ENCODE assay signal across 8 cellular contexts in the genomic region with DNA sequence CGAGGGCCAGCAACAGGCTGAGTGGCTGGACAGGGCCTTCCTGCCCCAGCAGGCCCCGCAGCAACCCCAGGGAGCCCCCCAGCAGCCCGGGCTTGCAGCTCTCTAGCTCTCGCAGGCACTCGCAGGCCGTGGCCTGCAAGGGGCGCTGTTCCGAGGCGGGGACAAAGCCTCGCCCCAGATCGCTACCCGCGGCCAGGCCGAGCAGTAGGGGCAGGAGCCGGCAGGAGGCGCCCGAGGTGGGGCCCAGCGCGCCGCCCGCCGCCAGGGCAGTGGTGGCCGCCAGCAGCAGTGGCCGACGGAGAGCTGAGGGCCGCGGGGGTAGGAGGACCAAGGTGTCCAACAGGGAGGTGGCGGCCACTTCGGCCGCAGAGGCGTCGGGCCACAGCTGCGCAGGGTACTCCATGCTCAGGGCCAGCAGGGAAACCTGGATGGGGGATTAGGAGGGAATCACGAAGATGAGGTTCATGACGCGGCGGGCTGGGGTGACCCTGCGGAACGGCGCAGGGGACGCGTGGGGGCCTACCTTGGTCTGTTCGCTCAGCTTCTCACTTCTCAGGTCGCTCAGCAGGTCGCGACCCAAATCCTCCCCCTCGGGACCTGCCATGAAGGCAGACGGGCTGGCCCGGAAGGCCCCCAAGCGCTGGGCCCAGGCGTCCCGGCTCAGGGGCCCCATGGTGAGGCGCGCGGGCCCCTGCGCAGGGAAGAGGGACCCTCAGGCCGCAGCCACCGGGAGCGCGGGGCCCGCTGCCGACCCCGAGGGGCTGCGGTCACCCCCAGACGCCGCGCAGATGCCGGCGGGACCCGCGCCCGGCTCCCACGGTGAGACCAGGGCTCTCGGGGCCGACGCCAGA. TPM values are rescaled to one million over a fixed set of nuclear protein-coding genes. Genes with fewer than 3 reads are reported as not detected.
DNase-seq lines count a peak whose midpoint lies in the region; ATAC-seq and TF ChIP-seq lines count a peak whose summit lies in the region.

No MANE protein-coding gene starts in this region.

- H3K4me3 Mint-ChIP-seq in activated T-helper 1 cell treated with anti-CD3 and anti-CD28 coated beads, Interleukin-12 subunit alpha, Interleukin-12 subunit beta, Interleukin-2, Interleukin-4 antibody, amounts not matched to agents 30 ng/mL and 10 ng/mL and 1 ng/mL, durations not matched to agents 14 hours and 24 hours and 36 hours = peak overlapping the region; percentile 88
- H3K4me3 Mint-ChIP-seq in naive thymus-derived CD8-positive, alpha-beta T cell = peak overlapping the region; percentile 77 to 91 (median 83)
- H3K4me3 Mint-ChIP-seq in stimulated activated memory B cell treated with anti-CD40 and anti-IgM and Interleukin-4, amounts not matched to agents 10 μg/mL and 1 μg/mL and 100 μg/mL, for 72 hours = peak overlapping the region; percentile 96

- DNase-seq in HK-2 (ENCODE audit: unreplicated experiment) (peak; percentile 82), Peyer's patch (peak; percentile 69 to 92 (median 89)), fibroblast of lung (ENCODE audit: low read depth in 2 of 2) (peak; percentile 72 to 74)
- peak; percentile 78 for DNase-seq in activated T-helper 1 cell treated with anti-CD3 and anti-CD28 coated beads, Interleukin-12 subunit alpha, Interleukin-12 subunit beta, Interleukin-2, Interleukin-4 antibody, amounts not matched to agents 30 ng/mL and 10 ng/mL and 1 ng/mL, durations not matched to agents 14 hours and 24 hours and 36 hours (ENCODE audit: low spot score)
- peak; percentile 65 to 81 (median 76) for DNase-seq in naive thymus-derived CD8-positive, alpha-beta T cell

- H3K36me3 ChIP-seq in Peyer's patch = peaks cover 0 to 22% (median 0%) of the 10 kb centered on the region in 3 donors
- peaks cover 17% of the 10 kb centered on the region for H3K36me3 ChIP-seq in fibroblast of lung (ENCODE audit: control insufficient read depth, insufficient read depth, low read length)

- no peaks in the 10 kb centered on the region for H3K9me3 ChIP-seq in Peyer's patch
- H3K9me3 ChIP-seq in fibroblast of lung (ENCODE audit: control insufficient read depth, insufficient read depth, low read depth, low read length) = no peaks in the 10 kb centered on the region

- no peaks in the 10 kb centered on the region for H4K20me1 ChIP-seq in fibroblast of lung (ENCODE audit: control insufficient read depth, extremely low read depth, insufficient read depth, low read length)

- peak; percentile 100 for TF ChIP-seq CTCF in C4-2B (conservative IDR thresholded peaks at IDR 0.05)
- peak; percentile 97 to 100 (median 99) for TF ChIP-seq CTCF in Peyer's patch (IDR thresholded peaks at IDR 0.05)
- peak; percentile 70 to 85 for TF ChIP-seq CTCF in fibroblast of lung (conservative IDR thresholded peaks at IDR 0.05 in 1 of 2, IDR thresholded peaks at IDR 0.05 in 1 of 2; ENCODE audit: low read depth in 1 of 2, low read length in 2 of 2)

- peaks cover 21% of the 10 kb centered on the region for H3K27me3 Mint-ChIP-seq in activated T-helper 1 cell treated with anti-CD3 and anti-CD28 coated beads, Interleukin-12 subunit alpha, Interleukin-12 subunit beta, Interleukin-2, Interleukin-4 antibody, amounts not matched to agents 30 ng/mL and 10 ng/mL and 1 ng/mL, durations not matched to agents 14 hours and 24 hours and 36 hours (ENCODE audit: insufficient read depth)
- peaks cover 0 to 8% (median 2%) of the 10 kb centered on the region in 5 donors for H3K27me3 Mint-ChIP-seq in naive thymus-derived CD8-positive, alpha-beta T cell
- no peaks in the 10 kb centered on the region for H3K27me3 Mint-ChIP-seq in stimulated activated memory B cell treated with anti-CD40 and anti-IgM and Interleukin-4, amounts not matched to agents 10 μg/mL and 1 μg/mL and 100 μg/mL, for 72 hours

- no peaks in the 10 kb centered on the region for H3K27me3 ChIP-seq in Peyer's patch
- H3K27me3 ChIP-seq in fibroblast of lung (ENCODE audit: control insufficient read depth, insufficient read depth, low read length) = peaks cover 13% of the 10 kb centered on the region

- peak in 1 of 2 donors; percentile 55 for TF ChIP-seq POLR2A in Peyer's patch (IDR thresholded peaks at IDR 0.05)

- intact Hi-C loops in activated T-helper 1 cell treated with anti-CD3 and anti-CD28 coated beads, Interleukin-12 subunit alpha, Interleukin-12 subunit beta, Interleukin-2, Interleukin-4 antibody, amounts not matched to agents 30 ng/mL and 10 ng/mL and 1 ng/mL, durations not matched to agents 14 hours and 24 hours and 36 hours (cut with micrococcal nuclease) = loop anchor here (1.0 kb wide), 6 partner anchors 11 to 222 kb away; a partner anchor contains a TSS

- H3K27ac Mint-ChIP-seq in activated T-helper 1 cell treated with anti-CD3 and anti-CD28 coated beads, Interleukin-12 subunit alpha, Interleukin-12 subunit beta, Interleukin-2, Interleukin-4 antibody, amounts not matched to agents 30 ng/mL and 10 ng/mL and 1 ng/mL, durations not matched to agents 14 hours and 24 hours and 36 hours = peak overlapping the region; percentile 91
- H3K27ac Mint-ChIP-seq in naive thymus-derived CD8-positive, alpha-beta T cell = peak overlapping the region in 9 of 10 donors; percentile 12 to 83 (median 68)
- peak overlapping the region; percentile 95 for H3K27ac Mint-ChIP-seq in stimulated activated memory B cell treated with anti-CD40 and anti-IgM and Interleukin-4, amounts not matched to agents 10 μg/mL and 1 μg/mL and 100 μg/mL, for 72 hours

- H3K79me2 ChIP-seq in fibroblast of lung (ENCODE audit: control insufficient read depth, insufficient read depth, low read length) = peaks cover 11% of the 10 kb centered on the region

- peak overlapping the region; percentile 86 to 96 (median 94) for H3K4me3 ChIP-seq in Peyer's patch
- H3K4me3 ChIP-seq in fibroblast of lung (replicated peaks in 1 of 4; ENCODE audit: control extremely low read depth in 1 of 4, insufficient read depth in 1 of 4, low read depth in 3 of 4, low read length in 4 of 4) = peak overlapping the region; percentile 77 to 95 (median 86)

- peak; percentile 40 for ATAC-seq in GM19324 (IDR thresholded peaks at IDR 0.05; ENCODE audit: low FRiP score, unreplicated experiment)
- ATAC-seq in naive thymus-derived CD8-positive, alpha-beta T cell = peak; percentile 62 to 74
- peak; percentile 81 for ATAC-seq in stimulated activated memory B cell treated with anti-CD40 and anti-IgM and Interleukin-4, amounts not matched to agents 10 μg/mL and 1 μg/mL and 100 μg/mL, for 72 hours

- H3K4me1 Mint-ChIP-seq in activated T-helper 1 cell treated with anti-CD3 and anti-CD28 coated beads, Interleukin-12 subunit alpha, Interleukin-12 subunit beta, Interleukin-2, Interleukin-4 antibody, amounts not matched to agents 30 ng/mL and 10 ng/mL and 1 ng/mL, durations not matched to agents 14 hours and 24 hours and 36 hours (ENCODE audit: low read depth) = peaks cover 28% of the 10 kb centered on the region
- H3K4me1 Mint-ChIP-seq in naive thymus-derived CD8-positive, alpha-beta T cell = peaks cover 8 to 20% (median 18%) of the 10 kb centered on the region in 4 donors
- H3K4me1 Mint-ChIP-seq in stimulated activated memory B cell treated with anti-CD40 and anti-IgM and Interleukin-4, amounts not matched to agents 10 μg/mL and 1 μg/mL and 100 μg/mL, for 72 hours = peaks cover 43% of the 10 kb centered on the region

- peak overlapping the region; percentile 86 for H3K27ac ChIP-seq in C4-2B
- peak overlapping the region; percentile 88 to 92 (median 91) for H3K27ac ChIP-seq in Peyer's patch
- peak overlapping the region; percentile 80 for H3K27ac ChIP-seq in fibroblast of lung (ENCODE audit: insufficient read depth, low read length)

- peak overlapping the region; percentile 88 for H3K9ac ChIP-seq in fibroblast of lung (ENCODE audit: insufficient read depth, low read length)

- H2AFZ ChIP-seq in fibroblast of lung (ENCODE audit: low read length) = peak overlapping the region; percentile 91

- POLR2A ChIA-PET in naive thymus-derived CD8-positive, alpha-beta T cell (lab: Charles Lee) = interaction anchor here (0.6 to 3.6 kb wide), 19 partner anchors 8 to 871 kb away, joined by 3 to 24 read pairs (median 4); a partner anchor contains a TSS

- H3K9me3 Mint-ChIP-seq in activated T-helper 1 cell treated with anti-CD3 and anti-CD28 coated beads, Interleukin-12 subunit alpha, Interleukin-12 subunit beta, Interleukin-2, Interleukin-4 antibody, amounts not matched to agents 30 ng/mL and 10 ng/mL and 1 ng/mL, durations not matched to agents 14 hours and 24 hours and 36 hours = no peaks in the 10 kb centered on the region
- H3K9me3 Mint-ChIP-seq in naive thymus-derived CD8-positive, alpha-beta T cell = no peaks in the 10 kb centered on the region
- H3K9me3 Mint-ChIP-seq in stimulated activated memory B cell treated with anti-CD40 and anti-IgM and Interleukin-4, amounts not matched to agents 10 μg/mL and 1 μg/mL and 100 μg/mL, for 72 hours = no peaks in the 10 kb centered on the region

- H3K4me1 ChIP-seq in Peyer's patch (peaks cover 0 to 19% (median 11%) of the 10 kb centered on the region in 4 donors), fibroblast of lung (ENCODE audit: control insufficient read depth, extremely low read depth, insufficient read depth, low read length) (peaks cover 4% of the 10 kb centered on the region)

- H3K4me2 ChIP-seq in fibroblast of lung (ENCODE audit: extremely low read depth, insufficient read depth, low read length) = peak overlapping the region; percentile 90

- H3K36me3 Mint-ChIP-seq in activated T-helper 1 cell treated with anti-CD3 and anti-CD28 coated beads, Interleukin-12 subunit alpha, Interleukin-12 subunit beta, Interleukin-2, Interleukin-4 antibody, amounts not matched to agents 30 ng/mL and 10 ng/mL and 1 ng/mL, durations not matched to agents 14 hours and 24 hours and 36 hours (ENCODE audit: low read depth) = peaks cover 3% of the 10 kb centered on the region
- peaks cover 0 to 7% (median 0%) of the 10 kb centered on the region in 3 donors for H3K36me3 Mint-ChIP-seq in naive thymus-derived CD8-positive, alpha-beta T cell
- H3K36me3 Mint-ChIP-seq in stimulated activated memory B cell treated with anti-CD40 and anti-IgM and Interleukin-4, amounts not matched to agents 10 μg/mL and 1 μg/mL and 100 μg/mL, for 72 hours = peaks cover 12% of the 10 kb centered on the region

RNA-seq across cellular contexts. Expression of a gene that starts 0.6 kb away (rescaled TPM):
- 10 to 100 TPM; 14.9 to 35.8 (median 35.0) TPM for total RNA-seq in Peyer's patch
- total RNA-seq in activated T-helper 1 cell treated with anti-CD3 and anti-CD28 coated beads, Interleukin-12 subunit alpha, Interleukin-12 subunit beta, Interleukin-2, Interleukin-4 antibody, amounts not matched to agents 30 ng/mL and 10 ng/mL and 1 ng/mL, durations not matched to agents 14 hours and 24 hours and 36 hours = 17.4 and 19.2 TPM in 2 replicates
- 5.1 and 6.3 TPM in 2 replicates for total RNA-seq in fibroblast of lung
- polyA plus RNA-seq in fibroblast of lung = 1.6 and 2.0 TPM in 2 replicates
- 3.3 and 4.9 TPM in 2 replicates for polyA plus RNA-seq in fibroblast of lung (2012)
- 4.3 and 5.7 TPM in 2 replicates for polyA minus RNA-seq in fibroblast of lung (ENCODE audit: low replicate concordance)
- 10 to 100 TPM; 25.5 to 25.8 TPM for total RNA-seq in naive thymus-derived CD8-positive, alpha-beta T cell
- 10 to 100 TPM in 2 of 3 donors, 1 to 10 TPM in 1; 8.6 to 15.2 (median 10.2) TPM for polyA plus RNA-seq in naive thymus-derived CD8-positive, alpha-beta T cell

RNA-seq across cellular contexts. Expression of a gene that starts 6.7 kb away (rescaled TPM):
- total RNA-seq in Peyer's patch (10 to 100 TPM; 14.9 to 33.2 (median 29.8) TPM), fibroblast of lung (not detected in 2 replicates)
- 0.10 and 0.36 TPM in 2 replicates for total RNA-seq in activated T-helper 1 cell treated with anti-CD3 and anti-CD28 coated beads, Interleukin-12 subunit alpha, Interleukin-12 subunit beta, Interleukin-2, Interleukin-4 antibody, amounts not matched to agents 30 ng/mL and 10 ng/mL and 1 ng/mL, durations not matched to agents 14 hours and 24 hours and 36 hours
- polyA plus RNA-seq in fibroblast of lung = not detected in 2 replicates
- polyA plus RNA-seq in fibroblast of lung (2012) = not detected in 2 replicates
- not detected in 2 replicates for polyA minus RNA-seq in fibroblast of lung (ENCODE audit: low replicate concordance)
- total RNA-seq in naive thymus-derived CD8-positive, alpha-beta T cell = not detected
- not detected for polyA plus RNA-seq in naive thymus-derived CD8-positive, alpha-beta T cell

RNA-seq across cellular contexts. Expression of a gene that starts 53.6 kb away (rescaled TPM):
- total RNA-seq in Peyer's patch (1 to 10 TPM in 3 of 4 donors, not detected in 1; 1.7 to 6.7 (median 6.4) TPM), fibroblast of lung (2.3 and 3.1 TPM in 2 replicates)
- 1.6 and 1.9 TPM in 2 replicates for total RNA-seq in activated T-helper 1 cell treated with anti-CD3 and anti-CD28 coated beads, Interleukin-12 subunit alpha, Interleukin-12 subunit beta, Interleukin-2, Interleukin-4 antibody, amounts not matched to agents 30 ng/mL and 10 ng/mL and 1 ng/mL, durations not matched to agents 14 hours and 24 hours and 36 hours
- polyA plus RNA-seq in fibroblast of lung = 0.33 and 0.66 TPM in 2 replicates
- 0.36 and 1.2 TPM in 2 replicates for polyA plus RNA-seq in fibroblast of lung (2012)
- 1.5 TPM in 1 of 2 replicates, not detected in the other for polyA minus RNA-seq in fibroblast of lung (ENCODE audit: low replicate concordance)
- total RNA-seq in naive thymus-derived CD8-positive, alpha-beta T cell = 1 to 10 TPM; 2.1 to 2.2 TPM
- polyA plus RNA-seq in naive thymus-derived CD8-positive, alpha-beta T cell = 1 to 10 TPM in 1 of 3 donors, under 1 TPM in 2; 0.39 to 1.5 (median 0.40) TPM

RNA-seq across cellular contexts. Expression of a gene that starts 59.5 kb away (rescaled TPM):
- 10 to 100 TPM; 27.2 to 98.2 (median 35.4) TPM for total RNA-seq in Peyer's patch
- 87.6 and 89.0 TPM in 2 replicates for total RNA-seq in activated T-helper 1 cell treated with anti-CD3 and anti-CD28 coated beads, Interleukin-12 subunit alpha, Interleukin-12 subunit beta, Interleukin-2, Interleukin-4 antibody, amounts not matched to agents 30 ng/mL and 10 ng/mL and 1 ng/mL, durations not matched to agents 14 hours and 24 hours and 36 hours
- 19.5 and 29.1 TPM in 2 replicates for total RNA-seq in fibroblast of lung
- 12.6 and 17.9 TPM in 2 replicates for polyA plus RNA-seq in fibroblast of lung
- 39.3 and 48.9 TPM in 2 replicates for polyA plus RNA-seq in fibroblast of lung (2012)
- polyA minus RNA-seq in fibroblast of lung (ENCODE audit: low replicate concordance) = 4.7 and 11.7 TPM in 2 replicates
- 10 to 100 TPM; 62.0 to 69.9 TPM for total RNA-seq in naive thymus-derived CD8-positive, alpha-beta T cell
- polyA plus RNA-seq in naive thymus-derived CD8-positive, alpha-beta T cell = 10 to 100 TPM; 73.4 to 99.0 (median 98.2) TPM

Comparison
In these comparisons a context has a peak if more than half of its experiments do, and no peak if none do; other contexts are left out.
1. Peak in every context shown above with its lines: DNase-seq, ATAC-seq, H3K4me3 ChIP-seq and H3K27ac ChIP-seq.
2. RNA of a gene that starts 6.7 kb away (total RNA-seq): 14.9 to 33.2 TPM in Peyer's patch; 0.10 to 0.36 TPM in activated T-helper 1 cell treated with anti-CD3 and anti-CD28 coated beads, Interleukin-12 subunit alpha, Interleukin-12 subunit beta, Interleukin-2, Interleukin-4 antibody, amounts not matched to agents 30 ng/mL and 10 ng/mL and 1 ng/mL, durations not matched to agents 14 hours and 24 hours and 36 hours, not detected in naive thymus-derived CD8-positive, alpha-beta T cell and not detected in fibroblast of lung; every median in the first group is over 10 times any median in the second.